Comparison of ENCODE assay signal across 32 cellular contexts in genomic region chr17:63972796-63973195, GRCh38. TPM values are rescaled to one million over a fixed set of nuclear protein-coding genes. Genes with fewer than 3 reads are reported as not detected.
DNase-seq lines count a peak whose midpoint lies in the region; ATAC-seq, FAIRE-seq and TF ChIP-seq lines count a peak whose summit lies in the region.
"Had no signal": no experiment of that assay in that cellular context is flagged by ENCODE, and none has a peak within 500 bp of the region (broad histone marks: within the 10 kb centered on the region; RNA-seq: fewer than 3 reads in every experiment).

SCN4A (minus strand) TSS chr17:63972918; CDS start chr17:63972841, 77 bp downstream.

- H3K4me2 ChIP-seq in A549 (peak within 1 kb of the TSS; percentile 71), neural progenitor cell (no peak within 1 kb of the TSS)
- H3K4me2 ChIP-seq in BLaER1 treated with 17β-estradiol and CSF1 and Interleukin-3, amounts not matched to agents 10 nM and 100 nM: peak within 1 kb of the TSS in 10 of 11 experiments; percentile 15 to 85 (median 66); a peak in 17 of 22 replicates

- no peak within 1 kb of the TSS for H3K4me3 ChIP-seq in A549
- no peak within 1 kb of the TSS for H3K4me3 ChIP-seq in BLaER1 treated with 17β-estradiol and CSF1 and Interleukin-3, amounts not matched to agents 10 nM and 100 nM
- H3K4me3 ChIP-seq in neural progenitor cell: no peak within 1 kb of the TSS
- H3K4me3 ChIP-seq in esophagus squamous epithelium: no peak within 1 kb of the TSS
- H3K4me3 ChIP-seq in vagina: no peak within 1 kb of the TSS
- H3K4me3 ChIP-seq: body of pancreas, K562, left ventricle myocardium inferior, MG63, ovary, Peyer's patch, right atrium auricular region, upper lobe of right lung had no signal

- H4K20me1 ChIP-seq in BLaER1 treated with 17β-estradiol and CSF1 and Interleukin-3, amounts not matched to agents 10 nM and 100 nM: no peaks in the 10 kb centered on the region
- no peaks in the 10 kb centered on the region for H4K20me1 ChIP-seq in neural progenitor cell (ENCODE audit: low read depth)

- no peak for FAIRE-seq in A549 (lab: Jason Lieb, UNC)
- FAIRE-seq: GM12891, islet of Langerhans, K562, TTC549 had no signal

- 0 out of 22 replicates have a peak within 1 kb of the TSS, but pooled peaks of 1 of the 11 experiments have one; percentile 23 for H3K9ac ChIP-seq in BLaER1 treated with 17β-estradiol and CSF1 and Interleukin-3, amounts not matched to agents 10 nM and 100 nM
- no peak within 1 kb of the TSS for H3K9ac ChIP-seq in neural progenitor cell

- peak within 1 kb of the TSS; percentile 47 for H3K27ac Mint-ChIP-seq in neural progenitor cell
- H3K27ac Mint-ChIP-seq: activated CD4-positive, alpha-beta memory T cell treated with anti-CD3 and anti-CD28 coated beads, Interleukin-2, amount 10 ng/mL, durations not matched to agents 7 days and 5 days; CD4-positive, alpha-beta T cell; mesothelial cell of epicardium had no signal

- no peaks in the 10 kb centered on the region for H3K27me3 ChIP-seq in BLaER1 treated with 17β-estradiol and CSF1 and Interleukin-3, amounts not matched to agents 10 nM and 100 nM
- H3K27me3 ChIP-seq in neural progenitor cell (no peaks in the 10 kb centered on the region), esophagus squamous epithelium (peaks cover 0 to 6% (median 0%) of the 10 kb centered on the region in 4 donors), vagina (no peaks in the 10 kb centered on the region)
- H3K27me3 ChIP-seq: body of pancreas, MG63, ovary, Peyer's patch, right atrium auricular region, upper lobe of right lung had no signal

- no peak for TF ChIP-seq RAD21 in A549 (conservative IDR thresholded peaks at IDR 0.05 in 1 of 2, IDR thresholded peaks at IDR 0.05 in 1 of 2)

- CTCF ChIA-PET in A549 (lab: Yijun Ruan, JAX): interaction anchor here (1.2 to 9.3 kb wide), 7 partner anchors 8 to 56 kb away, joined by 4 to 94 read pairs (median 10); partner anchors contain the start of gene GH1

- POLR2A ChIA-PET in A549 (lab: Yijun Ruan, JAX): interaction anchor here (1.6 kb wide), 1 partner anchor 173 kb away, joined by 5 read pairs; no protein-coding TSS in a partner anchor

- H3K36me3 Mint-ChIP-seq in neural progenitor cell: no peaks in the 10 kb centered on the region
- H3K36me3 Mint-ChIP-seq: mesothelial cell of epicardium; naive thymus-derived CD8-positive, alpha-beta T cell had no signal

- no peak for TF ChIP-seq CTCF in A549 (IDR thresholded peaks at IDR 0.05)
- TF ChIP-seq CTCF in neural progenitor cell (IDR thresholded peaks at IDR 0.05): no peak
- no peak for TF ChIP-seq CTCF in esophagus squamous epithelium (IDR thresholded peaks at IDR 0.05)
- TF ChIP-seq CTCF in vagina (IDR thresholded peaks at IDR 0.05): no peak

- H3K9me3 ChIP-seq in A549 (no peaks in the 10 kb centered on the region), neural progenitor cell (ENCODE audit: low read depth) (no peaks in the 10 kb centered on the region), esophagus squamous epithelium (no peaks in the 10 kb centered on the region), vagina (no peaks in the 10 kb centered on the region)
- no peaks in the 10 kb centered on the region for H3K9me3 ChIP-seq in BLaER1 treated with 17β-estradiol and CSF1 and Interleukin-3, amounts not matched to agents 10 nM and 100 nM (replicated peaks in 1 of 11)
- H3K9me3 ChIP-seq: body of pancreas, left ventricle myocardium inferior, MG63, ovary, Peyer's patch, right atrium auricular region, upper lobe of right lung had no signal

- no peak within 1 kb of the TSS for H3K4me3 Mint-ChIP-seq in neural progenitor cell
- H3K4me3 Mint-ChIP-seq: activated CD4-positive, alpha-beta memory T cell treated with anti-CD3 and anti-CD28 coated beads, Interleukin-2, amount 10 ng/mL, durations not matched to agents 7 days and 5 days; CD4-positive, alpha-beta T cell; mesothelial cell of epicardium; naive thymus-derived CD8-positive, alpha-beta T cell had no signal

- H3K4me1 Mint-ChIP-seq in neural progenitor cell: peaks cover 15% of the 10 kb centered on the region
- H3K4me1 Mint-ChIP-seq: mesothelial cell of epicardium had no signal

- TF ChIP-seq POLR2A in A549 (IDR thresholded peaks at IDR 0.05; ENCODE audit: low read length) (no peak), esophagus squamous epithelium (IDR thresholded peaks at IDR 0.05) (no peak), vagina (IDR thresholded peaks at IDR 0.05) (no peak)

- no peak for TF ChIP-seq EP300 in A549 (IDR thresholded peaks at IDR 0.05)

- WGBS in A549 (ENCODE audit: missing lambda C conversion rate): 87% methylated on average over 13 of the region's 14 CpGs
- 87 to 98% (median 96%) methylated on average over 14 of the region's 14 CpGs for WGBS in adipose tissue, 3 donors
- 100% methylated on average over 7 of the region's 14 CpGs; no CpG with 5 or more reads in 1 of the 2 donors for WGBS in esophagus squamous epithelium, 2 donors

- intact Hi-C loops in esophagus squamous epithelium (cut with DNase I): no loop called here
- intact Hi-C loops in vagina (cut with DNase I): no loop called here

- peaks cover 12% of the 10 kb centered on the region for H3K27me3 Mint-ChIP-seq in neural progenitor cell (ENCODE audit: insufficient read depth, low read depth)
- H3K27me3 Mint-ChIP-seq: CD4-positive, alpha-beta T cell had no signal

- DNase-seq in A549 (ENCODE audit: low read depth in 1 of 2, low spot score in 1 of 2) (no peak), neural progenitor cell (ENCODE audit: low spot score) (no peak), esophagus squamous epithelium (lab: John Stamatoyannopoulos, UW) (no peak), vagina (ENCODE audit: extremely low spot score in 2 of 2) (no peak)
- DNase-seq: activated CD4-positive, alpha-beta memory T cell treated with anti-CD3 and anti-CD28 coated beads, Interleukin-2, amount 10 ng/mL, durations not matched to agents 7 days and 5 days; activated effector memory CD4-positive, alpha-beta T cell treated with Interleukin-2 at 50 U/mL for 16 hours; body of pancreas; CD4-positive, alpha-beta T cell; cerebellar nuclear complex; GOT3; left ventricle myocardium inferior; MG63; naive thymus-derived CD8-positive, alpha-beta T cell; NCI-H1105 treated with DMSO at 0.1 percent for 48 hours; NCI-H2029 treated with DMSO at 0.1 percent for 48 hours; NCI-H526; Peyer's patch; stimulated activated CD4-positive, alpha-beta T cell treated with anti-CD3 and anti-CD28 coated beads, Interleukin-2, amount 100 ng/mL, for 48 hours; upper lobe of right lung had no signal

- H3K36me3 ChIP-seq in BLaER1 treated with 17β-estradiol and CSF1 and Interleukin-3, amounts not matched to agents 10 nM and 100 nM: no peaks in the 10 kb centered on the region
- no peaks in the 10 kb centered on the region for H3K36me3 ChIP-seq in neural progenitor cell
- no peaks in the 10 kb centered on the region for H3K36me3 ChIP-seq in esophagus squamous epithelium
- no peaks in the 10 kb centered on the region for H3K36me3 ChIP-seq in vagina
- H3K36me3 ChIP-seq: left ventricle myocardium inferior, MG63, ovary, Peyer's patch, right atrium auricular region, upper lobe of right lung had no signal

- H3K79me2 ChIP-seq in neural progenitor cell (ENCODE audit: low read depth): no peaks in the 10 kb centered on the region

- no peaks in the 10 kb centered on the region for H3K9me3 Mint-ChIP-seq in neural progenitor cell
- H3K9me3 Mint-ChIP-seq: activated CD4-positive, alpha-beta memory T cell treated with anti-CD3 and anti-CD28 coated beads, Interleukin-2, amount 10 ng/mL, durations not matched to agents 7 days and 5 days; CD4-positive, alpha-beta T cell; mesothelial cell of epicardium; naive thymus-derived CD8-positive, alpha-beta T cell had no signal

- H3K4me1 ChIP-seq in A549 (peaks cover 19% of the 10 kb centered on the region), neural progenitor cell (no peaks in the 10 kb centered on the region), esophagus squamous epithelium (peaks cover 0 to 11% (median 10%) of the 10 kb centered on the region in 3 donors), vagina (no peaks in the 10 kb centered on the region)
- peaks cover 17 to 47% (median 45%) of the 10 kb centered on the region in 10 experiments for H3K4me1 ChIP-seq in BLaER1 treated with 17β-estradiol and CSF1 and Interleukin-3, amounts not matched to agents 10 nM and 100 nM
- H3K4me1 ChIP-seq: body of pancreas, Peyer's patch, upper lobe of right lung had no signal

- no peak within 1 kb of the TSS for H2AFZ ChIP-seq in neural progenitor cell (replicated peaks)

- H3F3A ChIP-seq in neural progenitor cell (ENCODE audit: low read depth): no peaks in the 10 kb centered on the region

- no peak for ATAC-seq in A549
- ATAC-seq in GM21360 (IDR thresholded peaks at IDR 0.05; ENCODE audit: unreplicated experiment): no peak
- ATAC-seq: body of pancreas; K562; naive thymus-derived CD8-positive, alpha-beta T cell; upper lobe of right lung had no signal

- H3K27ac ChIP-seq in A549 (peak within 1 kb of the TSS; percentile 49 to 68; a peak in 5 of 6 replicates), adipose tissue (ENCODE audit: low read depth, low read length) (no peak within 1 kb of the TSS), neural progenitor cell (no peak within 1 kb of the TSS), esophagus squamous epithelium (no peak within 1 kb of the TSS), vagina (no peak within 1 kb of the TSS)
- no peak within 1 kb of the TSS for H3K27ac ChIP-seq in BLaER1 treated with 17β-estradiol and CSF1 and Interleukin-3, amounts not matched to agents 10 nM and 100 nM
- H3K27ac ChIP-seq: body of pancreas, left ventricle myocardium inferior, ovary, Peyer's patch, right atrium auricular region, upper lobe of right lung had no signal

TF ChIP-seq in A549, 52 proteins besides CTCF, POLR2A, EP300 and RAD21:
- no peak for TF ChIP-seq RFX5 (IDR thresholded peaks at IDR 0.05)
- TF ChIP-seq ZFP36 (IDR thresholded peaks at IDR 0.05; ENCODE audit: borderline replicate concordance, partially characterized antibody): no peak
- no peak for TF ChIP-seq RNF2 (IDR thresholded peaks at IDR 0.05; ENCODE audit: borderline replicate concordance, low read depth)
- no peak for TF ChIP-seq MYC (IDR thresholded peaks at IDR 0.05; ENCODE audit: borderline replicate concordance, low read length)
- no peak for TF ChIP-seq ZC3H11A (IDR thresholded peaks at IDR 0.05)
- no peak for TF ChIP-seq SMC3 (IDR thresholded peaks at IDR 0.05)
- TF ChIP-seq MAZ (IDR thresholded peaks at IDR 0.05; ENCODE audit: borderline replicate concordance, low read depth, low read length): no peak

RNA-seq across cellular contexts. Expression of gene SCN4A, which starts in this region (rescaled TPM):
- polyA plus RNA-seq in A549 (2011; rRNA removed) (0.06 and 0.17 TPM in 2 replicates), A549 (2017; fragmentation: RNase III; extraction: RNeasy Plus Mini Kit Qiagen cat#74134 plus additional on column Dnase treatment) (0.03 to 0.08 TPM (median 0.03 TPM) in 3 replicates), adipose tissue (10 to 100 TPM in 2 of 3 donors, 1 to 10 TPM in 1; 1.8 to 25.6 (median 11.1) TPM)
- 0.03 and 0.07 TPM in 2 replicates for polyA plus RNA-seq in A549 (2012; cell fraction: cytosol; rRNA removed)
- 0.05 TPM in 2 replicates for polyA plus RNA-seq in A549 (2012; cell fraction: nucleus; rRNA removed)
- polyA minus RNA-seq in A549 (2011; rRNA and poly(A)+ RNA removed): 0.45 and 0.88 TPM in 2 replicates
- total RNA-seq in neural progenitor cell (ENCODE audit: low replicate concordance) (1.8 and 4.2 TPM in 2 replicates), esophagus squamous epithelium (under 1 TPM in 2 of 4 donors, not detected in 2; under 0.01 to 0.12 TPM), vagina (0.98 TPM)
- total RNA-seq: HT-29, SK-MEL-5, upper lobe of right lung had no signal
- polyA plus RNA-seq: fibroblast of lung; naive thymus-derived CD8-positive, alpha-beta T cell had no signal

Comparison
In these comparisons a context has a peak if more than half of its experiments do, and no peak if none do; other contexts are left out.
1. H3K27ac ChIP-seq: peak in A549 (2 of 2); none in BLaER1 treated with 17β-estradiol and CSF1 and Interleukin-3, amounts not matched to agents 10 nM and 100 nM (0 of 11), adipose tissue (single experiment), neural progenitor cell (single experiment), esophagus squamous epithelium (0 of 4) and vagina (single experiment).